In the genomic region with DNA sequence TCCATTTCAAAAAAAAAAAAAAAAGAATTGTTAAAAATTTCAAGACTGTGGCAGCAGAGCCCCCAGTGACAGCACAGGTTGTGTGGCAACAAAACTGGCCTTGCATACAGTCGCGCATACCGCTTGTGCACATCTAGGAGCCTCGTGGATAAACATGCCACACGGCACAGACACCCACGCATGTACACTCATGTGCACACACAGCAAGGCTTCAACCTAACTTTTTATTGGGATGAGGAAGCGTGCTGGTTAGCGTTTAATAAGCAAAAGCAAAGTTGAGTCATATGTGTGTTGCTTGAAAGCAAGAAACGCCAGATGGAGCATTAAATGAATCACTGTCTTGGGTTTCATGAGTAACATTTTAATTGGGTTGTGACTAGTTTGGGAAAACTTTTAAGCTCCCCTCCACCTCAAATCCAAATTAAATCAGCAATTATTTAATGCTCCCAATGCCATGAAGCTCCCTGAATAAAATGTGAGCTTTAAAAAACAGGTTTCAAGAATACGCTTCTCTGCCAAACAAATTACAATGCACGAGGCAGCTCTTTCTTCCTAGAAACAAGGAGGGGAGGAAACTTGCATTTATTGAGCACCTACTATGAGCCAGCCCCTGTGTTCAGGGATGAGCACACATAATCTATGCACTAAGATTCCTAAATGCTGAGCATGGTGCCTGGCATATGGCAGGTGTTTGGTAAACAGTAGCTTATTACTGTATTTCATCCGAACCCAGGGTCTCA, we compare ENCODE assay signal across 2 cellular contexts.
A peak's percentile ranks its signal among the peaks of the same experiment; 100 is the strongest.
TF ChIP-seq lines count a peak whose summit lies in the region.

No MANE protein-coding gene starts in this region.

TF ChIP-seq in A549, 52 proteins besides CTCF, POLR2A, EP300 and RAD21 (continued from another document):
- TF ChIP-seq, protein P1, sequence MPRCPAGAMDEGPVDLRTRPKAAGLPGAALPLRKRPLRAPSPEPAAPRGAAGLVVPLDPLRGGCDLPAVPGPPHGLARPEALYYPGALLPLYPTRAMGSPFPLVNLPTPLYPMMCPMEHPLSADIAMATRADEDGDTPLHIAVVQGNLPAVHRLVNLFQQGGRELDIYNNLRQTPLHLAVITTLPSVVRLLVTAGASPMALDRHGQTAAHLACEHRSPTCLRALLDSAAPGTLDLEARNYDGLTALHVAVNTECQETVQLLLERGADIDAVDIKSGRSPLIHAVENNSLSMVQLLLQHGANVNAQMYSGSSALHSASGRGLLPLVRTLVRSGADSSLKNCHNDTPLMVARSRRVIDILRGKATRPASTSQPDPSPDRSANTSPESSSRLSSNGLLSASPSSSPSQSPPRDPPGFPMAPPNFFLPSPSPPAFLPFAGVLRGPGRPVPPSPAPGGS (IDR thresholded peaks at IDR 0.05), result 0 out of 3 replicates have a peak, but pooled peaks have one; percentile 17
- TF ChIP-seq, protein P2, sequence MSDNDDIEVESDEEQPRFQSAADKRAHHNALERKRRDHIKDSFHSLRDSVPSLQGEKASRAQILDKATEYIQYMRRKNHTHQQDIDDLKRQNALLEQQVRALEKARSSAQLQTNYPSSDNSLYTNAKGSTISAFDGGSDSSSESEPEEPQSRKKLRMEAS (IDR thresholded peaks at IDR 0.05), result peak; percentile 90
- TF ChIP-seq MAFK (IDR thresholded peaks at IDR 0.05; ENCODE audit: partially characterized antibody), result peak; percentile 43
- TF ChIP-seq, protein P3, sequence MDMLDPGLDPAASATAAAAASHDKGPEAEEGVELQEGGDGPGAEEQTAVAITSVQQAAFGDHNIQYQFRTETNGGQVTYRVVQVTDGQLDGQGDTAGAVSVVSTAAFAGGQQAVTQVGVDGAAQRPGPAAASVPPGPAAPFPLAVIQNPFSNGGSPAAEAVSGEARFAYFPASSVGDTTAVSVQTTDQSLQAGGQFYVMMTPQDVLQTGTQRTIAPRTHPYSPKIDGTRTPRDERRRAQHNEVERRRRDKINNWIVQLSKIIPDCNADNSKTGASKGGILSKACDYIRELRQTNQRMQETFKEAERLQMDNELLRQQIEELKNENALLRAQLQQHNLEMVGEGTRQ (IDR thresholded peaks at IDR 0.05), result no peak
- 0 out of 2 replicates have a peak, but pooled peaks have one; percentile 69 for TF ChIP-seq MYC (IDR thresholded peaks at IDR 0.05; ENCODE audit: borderline replicate concordance, low read length)
- peak; percentile 48; the same call in 1 of the 2 replicates for TF ChIP-seq GATA3 (IDR thresholded peaks at IDR 0.05; ENCODE audit: borderline replicate concordance)
- TF ChIP-seq, protein P4, sequence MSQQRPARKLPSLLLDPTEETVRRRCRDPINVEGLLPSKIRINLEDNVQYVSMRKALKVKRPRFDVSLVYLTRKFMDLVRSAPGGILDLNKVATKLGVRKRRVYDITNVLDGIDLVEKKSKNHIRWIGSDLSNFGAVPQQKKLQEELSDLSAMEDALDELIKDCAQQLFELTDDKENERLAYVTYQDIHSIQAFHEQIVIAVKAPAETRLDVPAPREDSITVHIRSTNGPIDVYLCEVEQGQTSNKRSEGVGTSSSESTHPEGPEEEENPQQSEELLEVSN (IDR thresholded peaks at IDR 0.05; ENCODE audit: borderline replicate concordance, low read depth), result peak; percentile 64; the same call in 1 of the 2 replicates
- TF ChIP-seq JUN (IDR thresholded peaks at IDR 0.05), result peak; percentile 38 to 48; a peak in 2 of 5 replicates
- peak; percentile 94 for TF ChIP-seq JUNB (IDR thresholded peaks at IDR 0.05)
- TF ChIP-seq BHLHE40 (IDR thresholded peaks at IDR 0.05; ENCODE audit: low read depth, low read length), result peak; percentile 82
- peak in 1 of 2 experiments; percentile 13; a peak in 1 of 4 replicates for TF ChIP-seq CEBPB (IDR thresholded peaks at IDR 0.05)
- no peak for TF ChIP-seq POLR2AphosphoS2 (conservative IDR thresholded peaks at IDR 0.05; ENCODE audit: low read length)

TF ChIP-seq in HepG2, 621 proteins besides CTCF, POLR2A, EP300 and RAD21:
- TF ChIP-seq, protein P5, sequence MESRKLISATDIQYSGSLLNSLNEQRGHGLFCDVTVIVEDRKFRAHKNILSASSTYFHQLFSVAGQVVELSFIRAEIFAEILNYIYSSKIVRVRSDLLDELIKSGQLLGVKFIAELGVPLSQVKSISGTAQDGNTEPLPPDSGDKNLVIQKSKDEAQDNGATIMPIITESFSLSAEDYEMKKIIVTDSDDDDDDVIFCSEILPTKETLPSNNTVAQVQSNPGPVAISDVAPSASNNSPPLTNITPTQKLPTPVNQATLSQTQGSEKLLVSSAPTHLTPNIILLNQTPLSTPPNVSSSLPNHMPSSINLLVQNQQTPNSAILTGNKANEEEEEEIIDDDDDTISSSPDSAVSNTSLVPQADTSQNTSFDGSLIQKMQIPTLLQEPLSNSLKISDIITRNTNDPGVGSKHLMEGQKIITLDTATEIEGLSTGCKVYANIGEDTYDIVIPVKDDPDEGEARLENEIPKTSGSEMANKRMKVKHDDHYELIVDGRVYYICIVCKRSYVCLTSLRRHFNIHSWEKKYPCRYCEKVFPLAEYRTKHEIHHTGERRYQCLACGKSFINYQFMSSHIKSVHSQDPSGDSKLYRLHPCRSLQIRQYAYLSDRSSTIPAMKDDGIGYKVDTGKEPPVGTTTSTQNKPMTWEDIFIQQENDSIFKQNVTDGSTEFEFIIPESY (CRISPR knock-in tag; IDR thresholded peaks at IDR 0.05), result peak; percentile 8; the same call in 1 of the 2 replicates
- TF ChIP-seq ZNF432 (CRISPR knock-in tag; IDR thresholded peaks at IDR 0.05; ENCODE audit: borderline replicate concordance), result no peak
